Comparison of ENCODE assay signal across 11 cellular contexts in genomic region chr4:177791188-177791587, GRCh38.
"Had no signal": no experiment of that assay in that cellular context is flagged by ENCODE, and none has a peak within 500 bp of the region (broad histone marks: within the 10 kb centered on the region; RNA-seq: fewer than 3 reads in every experiment).

No MANE protein-coding gene starts in this region.

- ATAC-seq: GM23338, HCT116 had no signal

- H3K27ac Mint-ChIP-seq: GM23338, H9, HFFc6 had no signal

- H2AFZ ChIP-seq: GM23248, GM23338 had no signal

- FAIRE-seq: H1, H54 had no signal

- DNase-seq: GM23248, GOT3, H7, H9, HCEC 1CT, HFFc6 had no signal

- H3K27ac ChIP-seq: GM23248 had no signal

- H3K9me3 Mint-ChIP-seq: GM23338, H9, HFFc6 had no signal

- H3K4me3 ChIP-seq: GM23248, GM23338, HAP-1 had no signal

- H3K9me3 ChIP-seq: HAP-1 had no signal

- H3K36me3 ChIP-seq: HAP-1 had no signal

- H3K9ac ChIP-seq: GM23248 had no signal

- H3K4me2 ChIP-seq: GM23338 had no signal

- H3K4me3 Mint-ChIP-seq: GM23338, H9, HFFc6 had no signal
